In the genomic region with DNA sequence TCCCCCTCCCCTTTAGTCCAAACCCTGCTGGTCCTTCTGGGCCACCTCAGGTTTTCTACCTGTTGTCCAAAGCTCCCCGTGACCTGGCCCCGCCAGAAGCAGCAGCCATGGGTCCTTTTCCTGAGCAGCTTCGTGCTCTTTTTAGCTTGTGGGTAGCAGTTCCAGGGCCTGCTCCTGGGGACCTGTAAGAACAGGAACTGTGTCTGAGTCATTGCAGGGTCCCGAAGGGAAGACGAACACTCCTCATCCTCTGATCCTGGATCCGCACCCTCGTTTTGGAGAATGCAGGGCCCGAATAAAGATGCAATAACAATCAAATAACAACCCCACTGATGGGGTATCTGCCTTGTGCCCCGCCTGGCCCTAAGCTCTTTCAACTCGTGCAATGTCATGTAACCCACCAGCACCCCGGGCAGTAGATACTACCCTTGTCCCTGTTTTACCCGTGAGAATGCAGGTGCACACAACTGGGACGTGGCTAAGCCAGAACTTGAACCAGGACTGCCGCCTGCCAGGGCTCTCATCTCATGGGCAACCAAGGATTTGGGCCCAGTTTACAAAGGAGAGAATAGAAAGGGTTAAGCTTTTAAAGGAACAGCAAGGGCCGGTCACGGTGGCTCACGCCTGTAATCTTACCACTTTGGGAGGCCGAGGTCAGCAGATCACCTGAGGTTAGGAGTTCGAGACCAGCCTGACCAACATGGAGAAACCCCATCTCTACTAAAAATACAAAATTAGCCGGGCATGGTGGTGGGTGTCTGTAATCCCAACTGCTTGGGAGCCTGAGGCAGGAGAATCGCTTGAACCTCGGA, we compare ENCODE assay signal across 2 cellular contexts.
TF ChIP-seq lines count a peak whose summit lies in the region.

No MANE protein-coding gene starts in this region.

TF ChIP-seq in K562, 482 proteins besides CTCF, POLR2A, EP300 and RAD21 (continued from another document):
- TF ChIP-seq, protein P1, sequence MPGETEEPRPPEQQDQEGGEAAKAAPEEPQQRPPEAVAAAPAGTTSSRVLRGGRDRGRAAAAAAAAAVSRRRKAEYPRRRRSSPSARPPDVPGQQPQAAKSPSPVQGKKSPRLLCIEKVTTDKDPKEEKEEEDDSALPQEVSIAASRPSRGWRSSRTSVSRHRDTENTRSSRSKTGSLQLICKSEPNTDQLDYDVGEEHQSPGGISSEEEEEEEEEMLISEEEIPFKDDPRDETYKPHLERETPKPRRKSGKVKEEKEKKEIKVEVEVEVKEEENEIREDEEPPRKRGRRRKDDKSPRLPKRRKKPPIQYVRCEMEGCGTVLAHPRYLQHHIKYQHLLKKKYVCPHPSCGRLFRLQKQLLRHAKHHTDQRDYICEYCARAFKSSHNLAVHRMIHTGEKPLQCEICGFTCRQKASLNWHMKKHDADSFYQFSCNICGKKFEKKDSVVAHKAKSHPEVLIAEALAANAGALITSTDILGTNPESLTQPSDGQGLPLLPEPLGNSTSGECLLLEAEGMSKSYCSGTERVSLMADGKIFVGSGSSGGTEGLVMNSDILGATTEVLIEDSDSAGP (CRISPR knock-in tag; IDR thresholded peaks at IDR 0.05): peak; percentile 82
- TF ChIP-seq FUS (optimal IDR thresholded peaks at IDR 0.05; ENCODE audit: low read depth, low read length): no peak
- TF ChIP-seq KHSRP (IDR thresholded peaks at IDR 0.05): no peak

TF ChIP-seq in SK-N-SH treated with all-trans-retinoic acid at 6 μM for 48 hours, 23 proteins besides CTCF, POLR2A, EP300 and RAD21 (continued from another document):
- TF ChIP-seq, protein P2, sequence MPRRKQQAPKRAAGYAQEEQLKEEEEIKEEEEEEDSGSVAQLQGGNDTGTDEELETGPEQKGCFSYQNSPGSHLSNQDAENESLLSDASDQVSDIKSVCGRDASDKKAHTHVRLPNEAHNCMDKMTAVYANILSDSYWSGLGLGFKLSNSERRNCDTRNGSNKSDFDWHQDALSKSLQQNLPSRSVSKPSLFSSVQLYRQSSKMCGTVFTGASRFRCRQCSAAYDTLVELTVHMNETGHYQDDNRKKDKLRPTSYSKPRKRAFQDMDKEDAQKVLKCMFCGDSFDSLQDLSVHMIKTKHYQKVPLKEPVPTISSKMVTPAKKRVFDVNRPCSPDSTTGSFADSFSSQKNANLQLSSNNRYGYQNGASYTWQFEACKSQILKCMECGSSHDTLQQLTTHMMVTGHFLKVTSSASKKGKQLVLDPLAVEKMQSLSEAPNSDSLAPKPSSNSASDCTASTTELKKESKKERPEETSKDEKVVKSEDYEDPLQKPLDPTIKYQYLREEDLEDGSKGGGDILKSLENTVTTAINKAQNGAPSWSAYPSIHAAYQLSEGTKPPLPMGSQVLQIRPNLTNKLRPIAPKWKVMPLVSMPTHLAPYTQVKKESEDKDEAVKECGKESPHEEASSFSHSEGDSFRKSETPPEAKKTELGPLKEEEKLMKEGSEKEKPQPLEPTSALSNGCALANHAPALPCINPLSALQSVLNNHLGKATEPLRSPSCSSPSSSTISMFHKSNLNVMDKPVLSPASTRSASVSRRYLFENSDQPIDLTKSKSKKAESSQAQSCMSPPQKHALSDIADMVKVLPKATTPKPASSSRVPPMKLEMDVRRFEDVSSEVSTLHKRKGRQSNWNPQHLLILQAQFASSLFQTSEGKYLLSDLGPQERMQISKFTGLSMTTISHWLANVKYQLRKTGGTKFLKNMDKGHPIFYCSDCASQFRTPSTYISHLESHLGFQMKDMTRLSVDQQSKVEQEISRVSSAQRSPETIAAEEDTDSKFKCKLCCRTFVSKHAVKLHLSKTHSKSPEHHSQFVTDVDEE (CRISPR knock-in tag; IDR thresholded peaks at IDR 0.05): no peak
- no peak for TF ChIP-seq BACH2 (CRISPR knock-in tag; IDR thresholded peaks at IDR 0.05; ENCODE audit: borderline replicate concordance)
